ENCODE assay signal across 9 cellular contexts in the genomic region with DNA sequence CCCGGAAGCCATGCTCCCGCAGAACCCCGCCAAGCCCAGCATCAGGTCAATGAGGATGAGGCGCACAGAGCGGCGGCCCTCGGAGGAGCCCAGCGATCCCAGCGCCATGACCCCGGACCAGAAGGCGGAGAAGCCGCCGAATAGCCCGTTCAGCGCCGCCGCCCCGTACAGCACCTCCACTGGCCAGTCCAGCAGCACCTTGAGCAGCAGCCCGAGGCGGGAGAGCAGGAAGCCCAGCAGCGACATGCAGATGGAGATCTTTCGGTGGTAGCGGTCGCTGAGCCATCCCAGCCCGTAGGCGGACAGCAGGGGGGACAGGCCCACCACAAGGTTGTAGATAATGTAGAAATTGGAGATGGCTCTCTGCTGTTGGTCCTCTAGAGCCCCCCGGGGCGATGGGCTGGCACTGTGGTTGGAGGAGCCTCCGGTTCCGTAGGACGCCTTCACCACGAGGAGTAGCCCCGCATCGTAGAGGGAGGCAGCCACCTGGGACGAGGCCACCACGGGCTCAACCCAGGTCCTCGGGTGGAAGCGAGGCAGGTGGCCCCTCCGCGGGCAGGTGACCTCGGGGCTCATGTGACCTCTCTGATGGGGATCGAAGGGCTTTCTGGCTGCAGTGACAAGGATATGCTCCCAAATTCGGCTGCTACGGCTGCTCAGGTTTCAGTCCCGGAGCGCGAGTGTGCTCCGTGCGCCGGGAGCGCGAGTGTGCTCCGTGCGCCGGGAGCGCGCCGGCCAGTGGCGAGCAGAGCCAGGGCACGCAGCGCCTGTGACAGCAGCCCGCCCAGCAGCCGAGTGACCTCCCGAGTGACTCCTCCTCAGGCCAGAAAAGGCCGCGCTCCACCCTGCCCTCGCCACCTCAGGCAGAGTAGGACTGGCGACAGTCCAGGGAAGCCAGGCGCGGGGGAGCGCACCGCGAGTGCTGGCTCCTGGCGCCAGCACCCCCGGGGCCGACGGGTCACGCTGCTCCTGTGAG. TPM values are rescaled to one million over a fixed set of nuclear protein-coding genes. Genes with fewer than 3 reads are reported as not detected.
DNase-seq lines count a peak whose midpoint lies in the region; ATAC-seq and TF ChIP-seq lines count a peak whose summit lies in the region.
"Had no signal": no experiment of that assay in that cellular context is flagged by ENCODE, and none has a peak within 500 bp of the region (broad histone marks: within the 10 kb centered on the region; RNA-seq: fewer than 3 reads in every experiment).

A gene with protein sequence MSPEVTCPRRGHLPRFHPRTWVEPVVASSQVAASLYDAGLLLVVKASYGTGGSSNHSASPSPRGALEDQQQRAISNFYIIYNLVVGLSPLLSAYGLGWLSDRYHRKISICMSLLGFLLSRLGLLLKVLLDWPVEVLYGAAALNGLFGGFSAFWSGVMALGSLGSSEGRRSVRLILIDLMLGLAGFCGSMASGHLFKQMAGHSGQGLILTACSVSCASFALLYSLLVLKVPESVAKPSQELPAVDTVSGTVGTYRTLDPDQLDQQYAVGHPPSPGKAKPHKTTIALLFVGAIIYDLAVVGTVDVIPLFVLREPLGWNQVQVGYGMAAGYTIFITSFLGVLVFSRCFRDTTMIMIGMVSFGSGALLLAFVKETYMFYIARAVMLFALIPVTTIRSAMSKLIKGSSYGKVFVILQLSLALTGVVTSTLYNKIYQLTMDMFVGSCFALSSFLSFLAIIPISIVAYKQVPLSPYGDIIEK (minus strand): TSS at position 771 of the 976 bp plus-strand sequence. CDS start 195 bp downstream, at position 576.

- no peak within 1 kb of the TSS for H3K27ac ChIP-seq in HUES48 (ENCODE audit: low read depth, low read length)
- H3K27ac ChIP-seq in colonic mucosa, result no peak within 1 kb of the TSS
- no peak within 1 kb of the TSS for H3K27ac ChIP-seq in skeletal muscle tissue (ENCODE audit: low read depth, low read length)
- H3K27ac ChIP-seq: Peyer's patch had no signal

- TF ChIP-seq CTCF in colonic mucosa (IDR thresholded peaks at IDR 0.05), result no peak

- ATAC-seq in GM18873 (IDR thresholded peaks at IDR 0.05; ENCODE audit: low FRiP score, unreplicated experiment), result no peak

- intact Hi-C loops in colonic mucosa (cut with DNase I), result loop anchor here (10.0 kb wide), 1 partner anchor 64 kb away; no protein-coding TSS in a partner anchor

- H3K9me3 ChIP-seq in HUES48 (ENCODE audit: control insufficient read depth, insufficient read depth, low read length) (no peaks in the 10 kb centered on the region), colonic mucosa (no peaks in the 10 kb centered on the region), skeletal muscle tissue (ENCODE audit: control insufficient read depth in 3 of 3, low read length in 3 of 3) (no peaks in the 10 kb centered on the region)
- H3K9me3 ChIP-seq: Peyer's patch had no signal

- H3K36me3 ChIP-seq in HUES48 (ENCODE audit: control insufficient read depth, insufficient read depth, low read length), result no peaks in the 10 kb centered on the region
- no peaks in the 10 kb centered on the region for H3K36me3 ChIP-seq in colonic mucosa
- no peaks in the 10 kb centered on the region for H3K36me3 ChIP-seq in skeletal muscle tissue (ENCODE audit: control insufficient read depth in 3 of 3, insufficient read depth in 3 of 3, low read length in 3 of 3)
- H3K36me3 ChIP-seq: Peyer's patch had no signal

- H3K4me1 ChIP-seq in HUES48 (ENCODE audit: control insufficient read depth, insufficient read depth, low read length) (no peaks in the 10 kb centered on the region), colonic mucosa (no peaks in the 10 kb centered on the region), skeletal muscle tissue (ENCODE audit: control insufficient read depth in 3 of 3, insufficient read depth in 3 of 3, low read length in 3 of 3) (peaks cover 5 to 12% (median 8%) of the 10 kb centered on the region in 3 donors)

- H3K4me3 ChIP-seq in HUES48 (ENCODE audit: low read depth, low read length) (peak within 1 kb of the TSS; percentile 62), colonic mucosa (peak within 1 kb of the TSS; percentile 16), skeletal muscle tissue (ENCODE audit: low read length in 3 of 3) (peak within 1 kb of the TSS; percentile 47 to 74 (median 56))

- H3K9ac ChIP-seq in HUES48 (ENCODE audit: low read depth, low read length) (no peak within 1 kb of the TSS), colonic mucosa (ENCODE audit: low read depth in 2 of 2, low read length in 2 of 2) (no peak within 1 kb of the TSS), skeletal muscle tissue (ENCODE audit: low read depth in 1 of 3, low read length in 3 of 3) (peak within 1 kb of the TSS; percentile 11 to 70 (median 20))

- no peak for DNase-seq in colonic mucosa
- peak; percentile 9 for DNase-seq in kidney tubule cell (ENCODE audit: low spot score)
- no peak for DNase-seq in GOT3 (lab: John Stamatoyannopoulos, UW)
- no peak for DNase-seq in HK-2 (ENCODE audit: unreplicated experiment)
- no peak for DNase-seq in RPMI8226
- DNase-seq: Peyer's patch had no signal

- H3K27me3 ChIP-seq in HUES48 (ENCODE audit: control insufficient read depth, insufficient read depth, low read length) (peaks cover 39% of the 10 kb centered on the region), colonic mucosa (peaks cover 15% of the 10 kb centered on the region), skeletal muscle tissue (ENCODE audit: control insufficient read depth in 3 of 3, insufficient read depth in 3 of 3, low read length in 3 of 3) (peaks cover 8 to 12% (median 12%) of the 10 kb centered on the region in 3 donors)

RNA-seq across cellular contexts. Expression of the gene that starts here (rescaled TPM):
- total RNA-seq in colonic mucosa, result not detected
- under 0.01 TPM for total RNA-seq in skeletal muscle tissue
- total RNA-seq: Peyer's patch had no signal

Comparison
In these comparisons a context has a peak if more than half of its experiments do, and no peak if none do; other contexts are left out.
1. H3K9ac ChIP-seq: peak in skeletal muscle tissue (3 of 3); none in HUES48 (single experiment) and colonic mucosa (0 of 2).
2. Peak in every context shown above with its lines, with median percentiles within 50 percentile points of each other: H3K4me3 ChIP-seq.